ENCODE assay signal across 8 cellular contexts in genomic region chr17:30476726-30477082, GRCh38. TPM values are rescaled to one million over a fixed set of nuclear protein-coding genes. Genes with fewer than 3 reads are reported as not detected.
DNase-seq lines count a peak whose midpoint lies in the region; ATAC-seq, FAIRE-seq and TF ChIP-seq lines count a peak whose summit lies in the region.

No MANE protein-coding gene starts in this region.

- H3K9me3 Mint-ChIP-seq in naive thymus-derived CD8-positive, alpha-beta T cell: no peaks in the 10 kb centered on the region

- H3K27me3 ChIP-seq in endothelial cell of umbilical vein (ENCODE audit: control insufficient read depth in 2 of 2, insufficient read depth in 2 of 2, low read length in 2 of 2): peaks cover 4% of the 10 kb centered on the region in 2 experiments

- H3K36me3 ChIP-seq in endothelial cell of umbilical vein (ENCODE audit: control insufficient read depth in 2 of 2, extremely low read depth in 1 of 2, insufficient read depth in 2 of 2, low read length in 2 of 2): no peaks in the 10 kb centered on the region

- no peak overlapping the region for H3K27ac ChIP-seq in endothelial cell of umbilical vein (ENCODE audit: insufficient read depth, low read depth, low read length)

- peaks cover 5% of the 10 kb centered on the region for H3K36me3 Mint-ChIP-seq in T-helper 17 cell (ENCODE audit: low read depth)
- H3K36me3 Mint-ChIP-seq in naive thymus-derived CD8-positive, alpha-beta T cell: peaks cover 0 to 29% (median 2%) of the 10 kb centered on the region in 3 donors

- DNase-seq in T-helper 17 cell: no peak
- no peak for DNase-seq in endothelial cell of umbilical vein (ENCODE audit: low read depth, low spot score)
- peak in 3 of 10 donors; percentile 1 to 3 (median 2) for DNase-seq in naive thymus-derived CD8-positive, alpha-beta T cell
- DNase-seq in GOT3 (lab: John Stamatoyannopoulos, UW): no peak
- no peak for DNase-seq in GM19238 (ENCODE audit: insufficient read length, low spot score)
- no peak for DNase-seq in NOMO-1 treated with DMSO at 0.1 percent for 48 hours (lab: John Stamatoyannopoulos, UW; ENCODE audit: unreplicated experiment)

- H3K4me1 ChIP-seq in endothelial cell of umbilical vein (ENCODE audit: control insufficient read depth, extremely low read depth, insufficient read depth, low read length): peaks cover 12% of the 10 kb centered on the region

- CTCF ChIA-PET in endothelial cell of umbilical vein (lab: Charles Lee): interaction anchor here (0.5 to 2.2 kb wide), 34 partner anchors 9 to 372 kb away, joined by 3 to 29 read pairs (median 4); partner anchors contain the start of gene BLMH

- H3K9me3 ChIP-seq in T-helper 17 cell (ENCODE audit: control insufficient read depth, low read length, poor library complexity, severe bottlenecking): no peaks in the 10 kb centered on the region
- H3K9me3 ChIP-seq in endothelial cell of umbilical vein (replicated peaks; ENCODE audit: control insufficient read depth, insufficient read depth, low read length): no peaks in the 10 kb centered on the region

- intact Hi-C loops in endothelial cell of umbilical vein (cut with micrococcal nuclease): loop anchor here (1.0 to 5.0 kb wide), 5 partner anchors 79 to 238 kb away; no protein-coding TSS in a partner anchor

- TF ChIP-seq CTCF in endothelial cell of umbilical vein (IDR thresholded peaks at IDR 0.05; ENCODE audit: extremely low read depth in 1 of 2, insufficient read depth in 1 of 2, low read depth in 1 of 2, low read length in 2 of 2): no peak

- H3K9ac ChIP-seq in endothelial cell of umbilical vein (replicated peaks; ENCODE audit: extremely low read depth, insufficient read depth, low read length): peak overlapping the region; percentile 97

- no peaks in the 10 kb centered on the region for H4K20me1 ChIP-seq in endothelial cell of umbilical vein (replicated peaks; ENCODE audit: control insufficient read depth, extremely low read depth, insufficient read depth, low read length)

- H3K4me1 Mint-ChIP-seq in T-helper 17 cell: peaks cover 26% of the 10 kb centered on the region
- H3K4me1 Mint-ChIP-seq in naive thymus-derived CD8-positive, alpha-beta T cell: peaks cover 16 to 42% (median 40%) of the 10 kb centered on the region in 4 donors

- dilution Hi-C loops in endothelial cell of umbilical vein (cut with MboI; ENCODE audit: extremely low pct_ligation_motif_present, low sequenced_read_pairs): no loop called here

- ATAC-seq in GM19023 (IDR thresholded peaks at IDR 0.05; ENCODE audit: unreplicated experiment): peak; percentile 11
- ATAC-seq in HG03097 (IDR thresholded peaks at IDR 0.05; ENCODE audit: low FRiP score, unreplicated experiment): peak; percentile 15
- ATAC-seq in T-helper 17 cell: peak; percentile 8
- peak; percentile 1 to 24 for ATAC-seq in naive thymus-derived CD8-positive, alpha-beta T cell

- no peak for TF ChIP-seq POLR2A in endothelial cell of umbilical vein (IDR thresholded peaks at IDR 0.05; ENCODE audit: low read depth, low read length)

- H3K9me1 ChIP-seq in endothelial cell of umbilical vein (replicated peaks; ENCODE audit: control insufficient read depth, extremely low read depth, insufficient read depth, low read length): no peaks in the 10 kb centered on the region

- H3K79me2 ChIP-seq in endothelial cell of umbilical vein (ENCODE audit: control insufficient read depth, insufficient read depth, low read length): peaks cover 19% of the 10 kb centered on the region

- POLR2A ChIA-PET in endothelial cell of umbilical vein (lab: Charles Lee): no interaction called here
- POLR2A ChIA-PET in naive thymus-derived CD8-positive, alpha-beta T cell (lab: Charles Lee): interaction anchor here (0.9 to 1.1 kb wide), 3 partner anchors 184 to 347 kb away, joined by 3 to 4 read pairs (median 3); partner anchors contain the start of gene CRLF3

- H3K27me3 Mint-ChIP-seq in T-helper 17 cell: no peaks in the 10 kb centered on the region
- H3K27me3 Mint-ChIP-seq in naive thymus-derived CD8-positive, alpha-beta T cell: peaks cover 0 to 5% (median 2%) of the 10 kb centered on the region in 5 donors

- peak overlapping the region in 2 of 3 experiments; percentile 33 to 100 for H3K4me3 ChIP-seq in endothelial cell of umbilical vein (replicated peaks in 1 of 3; ENCODE audit: insufficient read depth in 1 of 3, low read depth in 1 of 3, low read length in 3 of 3)

- H3K27ac Mint-ChIP-seq in T-helper 17 cell: peak overlapping the region; percentile 100
- H3K27ac Mint-ChIP-seq in naive thymus-derived CD8-positive, alpha-beta T cell: peak overlapping the region; percentile 98 to 100 (median 100)

- BruUV-seq in endothelial cell of umbilical vein (replicated peaks; lab: Mats Ljungman, UMichigan): TSS peak; percentile 81

- peak overlapping the region; percentile 96 for H3K4me3 Mint-ChIP-seq in T-helper 17 cell
- peak overlapping the region; percentile 96 to 99 (median 98) for H3K4me3 Mint-ChIP-seq in naive thymus-derived CD8-positive, alpha-beta T cell

- peak overlapping the region; percentile 83 for H2AFZ ChIP-seq in endothelial cell of umbilical vein (ENCODE audit: low read depth, low read length)

- FAIRE-seq in endothelial cell of umbilical vein (lab: Jason Lieb, UNC): no peak

- H3K4me2 ChIP-seq in endothelial cell of umbilical vein (ENCODE audit: insufficient read depth, low read length): peak overlapping the region; percentile 68

TF ChIP-seq in endothelial cell of umbilical vein, 7 proteins besides CTCF, POLR2A, EP300 and RAD21:
- TF ChIP-seq GATA2 (IDR thresholded peaks at IDR 0.05; ENCODE audit: insufficient read depth, insufficient read length, low read depth, low read length): peak; percentile 22
- TF ChIP-seq FOS (IDR thresholded peaks at IDR 0.05; ENCODE audit: borderline replicate concordance, insufficient read depth, low read length): no peak
TF ChIP-seq in endothelial cell of umbilical vein: peak in this region for 1.

RNA-seq across cellular contexts. Expression of gene GOSR1, which starts 0.5 kb away (rescaled TPM):
- total RNA-seq in T-helper 17 cell (10 to 100 TPM; 42.8 to 51.1 TPM), endothelial cell of umbilical vein (41.0 and 43.8 TPM in 2 replicates)
- 8.5 and 13.8 TPM in 2 replicates for polyA plus RNA-seq in endothelial cell of umbilical vein
- 13.8 and 15.4 TPM in 2 replicates for polyA plus RNA-seq in endothelial cell of umbilical vein (2011; cell fraction: cytosol; rRNA removed)
- polyA plus RNA-seq in endothelial cell of umbilical vein (2011; cell fraction: nucleus; rRNA removed): 30.7 and 36.7 TPM in 2 replicates
- 38.0 TPM in 2 replicates for polyA plus RNA-seq in endothelial cell of umbilical vein (2012)
- polyA minus RNA-seq in endothelial cell of umbilical vein: 21.2 and 35.4 TPM in 2 replicates
- 15.9 TPM for polyA minus RNA-seq in endothelial cell of umbilical vein (2011; cell fraction: cytosol; rRNA and poly(A)+ RNA removed)
- 40.7 and 53.0 TPM in 2 replicates for polyA minus RNA-seq in endothelial cell of umbilical vein (2011; cell fraction: nucleus; rRNA and poly(A)+ RNA removed)
- total RNA-seq in naive thymus-derived CD8-positive, alpha-beta T cell: 10 to 100 TPM; 73.9 to 74.0 TPM
- polyA plus RNA-seq in naive thymus-derived CD8-positive, alpha-beta T cell: 10 to 100 TPM; 48.0 to 64.3 (median 50.3) TPM
